20 cellular contexts compared by ENCODE assay signal in the genomic region with DNA sequence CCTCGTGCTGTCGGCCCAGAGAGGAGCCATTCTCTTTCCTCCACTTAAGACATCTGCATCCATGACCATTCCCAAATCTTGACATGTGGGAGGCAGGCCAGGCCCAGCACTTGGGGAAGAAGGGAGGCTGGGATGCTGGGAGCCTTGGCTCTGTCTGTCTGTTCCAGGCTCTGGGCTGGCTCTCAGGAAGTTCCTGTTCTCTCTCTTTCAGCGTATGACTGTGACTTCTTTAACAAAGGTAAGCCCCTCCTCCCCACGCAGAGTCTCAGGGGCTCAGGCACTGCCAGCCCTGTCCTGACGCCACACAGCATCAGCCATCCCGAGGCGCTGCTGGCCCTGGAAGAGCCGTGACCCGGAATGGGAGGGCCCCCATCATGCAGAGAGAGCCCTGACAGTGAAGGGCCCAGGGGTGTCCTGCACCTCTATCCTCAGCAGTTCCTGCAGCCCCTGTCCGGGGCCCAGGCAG. TPM values are rescaled to one million over a fixed set of nuclear protein-coding genes. Genes with fewer than 3 reads are reported as not detected.
DNase-seq lines count a peak whose midpoint lies in the region; ATAC-seq and TF ChIP-seq lines count a peak whose summit lies in the region.
"Had no signal": no experiment of that assay in that cellular context is flagged by ENCODE, and none has a peak within 500 bp of the region (broad histone marks: within the 10 kb centered on the region; RNA-seq: fewer than 3 reads in every experiment).

No MANE protein-coding gene starts in this region.

- H3K27me3 ChIP-seq in Panc1 (ENCODE audit: control insufficient read depth, insufficient read depth, low read length): no peaks in the 10 kb centered on the region
- peaks cover 4% of the 10 kb centered on the region for H3K27me3 ChIP-seq in hepatocyte
- H3K27me3 ChIP-seq in Caco-2 (replicated peaks; ENCODE audit: control insufficient read depth, insufficient read depth, low read length): no peaks in the 10 kb centered on the region

- no peaks in the 10 kb centered on the region for H4K20me1 ChIP-seq in hepatocyte (ENCODE audit: insufficient read depth, poor library complexity, severe bottlenecking)

- H3K9me3 Mint-ChIP-seq in activated CD4-positive, alpha-beta memory T cell treated with anti-CD3 and anti-CD28 coated beads for 36 hours: no peaks in the 10 kb centered on the region
- H3K9me3 Mint-ChIP-seq in activated CD4-positive, alpha-beta memory T cell treated with anti-CD3 and anti-CD28 coated beads, Interleukin-2, amount 10 ng/mL, durations not matched to agents 7 days and 5 days: no peaks in the 10 kb centered on the region
- H3K9me3 Mint-ChIP-seq in Caco-2 (ENCODE audit: unreplicated experiment): no peaks in the 10 kb centered on the region
- H3K9me3 Mint-ChIP-seq: activated T-helper 17 cell treated with anti-CD3 and anti-CD28 coated beads, Interleukin-2, amount 50 U/mL, for 72 hours; CD8-positive, alpha-beta T cell; HFFc6 had no signal

- no peak overlapping the region for H3K4me3 Mint-ChIP-seq in activated CD4-positive, alpha-beta memory T cell treated with anti-CD3 and anti-CD28 coated beads for 36 hours
- H3K4me3 Mint-ChIP-seq in activated CD4-positive, alpha-beta memory T cell treated with anti-CD3 and anti-CD28 coated beads, Interleukin-2, amount 10 ng/mL, durations not matched to agents 7 days and 5 days: no peak overlapping the region
- no peak overlapping the region for H3K4me3 Mint-ChIP-seq in Caco-2 (ENCODE audit: unreplicated experiment)
- H3K4me3 Mint-ChIP-seq: activated naive CD8-positive, alpha-beta T cell; activated T-helper 17 cell treated with anti-CD3 and anti-CD28 coated beads, Interleukin-2, amount 50 U/mL, for 72 hours; CD8-positive, alpha-beta T cell; HFFc6 had no signal

- POLR2A ChIA-PET in activated CD4-positive, alpha-beta memory T cell treated with anti-CD3 and anti-CD28 coated beads for 36 hours (lab: Charles Lee): no interaction called here
- POLR2A ChIA-PET in activated CD4-positive, alpha-beta memory T cell treated with anti-CD3 and anti-CD28 coated beads, Interleukin-2, amount 10 ng/mL, durations not matched to agents 7 days and 5 days (lab: Charles Lee): no interaction called here
- POLR2A ChIA-PET in Panc1 (lab: Charles Lee) (no interaction called here), Caco-2 (lab: Charles Lee) (interaction anchor here (1.2 kb wide), 1 partner anchor 58 kb away, joined by 4 read pairs; no protein-coding TSS in a partner anchor)

- no peaks in the 10 kb centered on the region for H3K79me2 ChIP-seq in hepatocyte

- no peak overlapping the region for H3K4me2 ChIP-seq in hepatocyte

- intact Hi-C loops in activated CD4-positive, alpha-beta memory T cell treated with anti-CD3 and anti-CD28 coated beads for 36 hours (cut with micrococcal nuclease): loop anchor here (1.0 kb wide), 2 partner anchors 132 to 380 kb away; no protein-coding TSS in a partner anchor
- intact Hi-C loops in Panc1 (cut with micrococcal nuclease; ENCODE audit: unreplicated experiment) (loop anchor here (2.0 to 5.0 kb wide), 2 partner anchors 131 to 378 kb away; no protein-coding TSS in a partner anchor), Caco-2 (cut with micrococcal nuclease; ENCODE audit: unreplicated experiment) (loop anchor here (1.0 kb wide), 2 partner anchors 131 to 379 kb away; no protein-coding TSS in a partner anchor)

- H3K9me3 ChIP-seq in Panc1 (ENCODE audit: control insufficient read depth, insufficient read depth, low read depth, low read length): no peaks in the 10 kb centered on the region
- H3K9me3 ChIP-seq in hepatocyte (ENCODE audit: low read depth): no peaks in the 10 kb centered on the region
- no peaks in the 10 kb centered on the region for H3K9me3 ChIP-seq in Caco-2

- H3K27ac Mint-ChIP-seq in activated CD4-positive, alpha-beta memory T cell treated with anti-CD3 and anti-CD28 coated beads for 36 hours: no peak overlapping the region
- no peak overlapping the region for H3K27ac Mint-ChIP-seq in activated CD4-positive, alpha-beta memory T cell treated with anti-CD3 and anti-CD28 coated beads, Interleukin-2, amount 10 ng/mL, durations not matched to agents 7 days and 5 days
- H3K27ac Mint-ChIP-seq in Caco-2 (ENCODE audit: unreplicated experiment): no peak overlapping the region
- H3K27ac Mint-ChIP-seq: activated naive CD8-positive, alpha-beta T cell; activated T-helper 17 cell treated with anti-CD3 and anti-CD28 coated beads, Interleukin-2, amount 50 U/mL, for 72 hours; CD8-positive, alpha-beta T cell; HFFc6 had no signal

- BruUV-seq in Panc1 (replicated peaks; lab: Mats Ljungman, UMichigan): no TSS peak
- BruUV-seq in Caco-2 (replicated peaks; lab: Mats Ljungman, UMichigan): no TSS peak

- H3K36me3 ChIP-seq in Panc1 (ENCODE audit: control insufficient read depth, insufficient read depth, low read length) (no peaks in the 10 kb centered on the region), hepatocyte (replicated peaks; ENCODE audit: insufficient read depth, low read depth) (no peaks in the 10 kb centered on the region), Caco-2 (ENCODE audit: control insufficient read depth, insufficient read depth, low read length) (no peaks in the 10 kb centered on the region)
- H3K36me3 ChIP-seq: cardiac muscle cell, tibial artery had no signal

- H2AFZ ChIP-seq in hepatocyte: no peak overlapping the region

- 78% methylated on average over 10 of the region's 10 CpGs for WGBS in hepatocyte (ENCODE audit: low lambda C conversion rate, missing lambda C conversion rate)

- H3K36me3 Mint-ChIP-seq in activated CD4-positive, alpha-beta memory T cell treated with anti-CD3 and anti-CD28 coated beads for 36 hours: no peaks in the 10 kb centered on the region
- no peaks in the 10 kb centered on the region for H3K36me3 Mint-ChIP-seq in activated CD4-positive, alpha-beta memory T cell treated with anti-CD3 and anti-CD28 coated beads, Interleukin-2, amount 10 ng/mL, durations not matched to agents 7 days and 5 days (ENCODE audit: low read depth)
- H3K36me3 Mint-ChIP-seq in Caco-2 (ENCODE audit: insufficient read depth, unreplicated experiment): no peaks in the 10 kb centered on the region
- H3K36me3 Mint-ChIP-seq: activated naive CD8-positive, alpha-beta T cell; CD8-positive, alpha-beta T cell had no signal

- H3K4me1 Mint-ChIP-seq in activated CD4-positive, alpha-beta memory T cell treated with anti-CD3 and anti-CD28 coated beads for 36 hours (ENCODE audit: low read depth): peaks cover 10% of the 10 kb centered on the region
- H3K4me1 Mint-ChIP-seq in activated CD4-positive, alpha-beta memory T cell treated with anti-CD3 and anti-CD28 coated beads, Interleukin-2, amount 10 ng/mL, durations not matched to agents 7 days and 5 days: no peaks in the 10 kb centered on the region
- no peaks in the 10 kb centered on the region for H3K4me1 Mint-ChIP-seq in Caco-2 (ENCODE audit: low read depth, unreplicated experiment)

- H3K27me3 Mint-ChIP-seq in activated CD4-positive, alpha-beta memory T cell treated with anti-CD3 and anti-CD28 coated beads for 36 hours: no peaks in the 10 kb centered on the region
- no peaks in the 10 kb centered on the region for H3K27me3 Mint-ChIP-seq in activated CD4-positive, alpha-beta memory T cell treated with anti-CD3 and anti-CD28 coated beads, Interleukin-2, amount 10 ng/mL, durations not matched to agents 7 days and 5 days
- H3K27me3 Mint-ChIP-seq in Caco-2 (ENCODE audit: insufficient read depth, unreplicated experiment): peaks cover 7% of the 10 kb centered on the region

- no peak overlapping the region for H3K4me3 ChIP-seq in Panc1 (ENCODE audit: low read depth in 2 of 2, low read length in 2 of 2)
- H3K4me3 ChIP-seq in hepatocyte: no peak overlapping the region
- no peak overlapping the region for H3K4me3 ChIP-seq in Caco-2 (ENCODE audit: low read depth, low read length)
- H3K4me3 ChIP-seq: cardiac muscle cell, tibial artery had no signal

- CTCF ChIA-PET in activated CD4-positive, alpha-beta memory T cell treated with anti-CD3 and anti-CD28 coated beads for 36 hours (lab: Charles Lee): interaction anchor here (0.7 to 3.5 kb wide), 20 partner anchors 9 to 401 kb away, joined by 3 to 23 read pairs (median 4); a partner anchor contains a TSS
- CTCF ChIA-PET in activated CD4-positive, alpha-beta memory T cell treated with anti-CD3 and anti-CD28 coated beads, Interleukin-2, amount 10 ng/mL, durations not matched to agents 7 days and 5 days (lab: Charles Lee): interaction anchor here (1.0 to 2.0 kb wide), 9 partner anchors 11 to 771 kb away, joined by 3 to 12 read pairs (median 4); no protein-coding TSS in a partner anchor
- CTCF ChIA-PET in Panc1 (lab: Charles Lee): interaction anchor here (0.6 to 3.6 kb wide), 8 partner anchors 31 to 379 kb away, joined by 3 to 31 read pairs (median 3); no protein-coding TSS in a partner anchor
- CTCF ChIA-PET in Caco-2 (lab: Charles Lee): interaction anchor here (1.0 to 2.0 kb wide), 10 partner anchors 13 to 379 kb away, joined by 3 to 41 read pairs (median 4); a partner anchor contains a TSS

- in situ Hi-C loops in Panc1 (cut with HindIII; ENCODE audit: low pct_unique_long_range_greater_than_20kb, low sequenced_read_pairs): no loop called here

- TF ChIP-seq CTCF in Panc1 (IDR thresholded peaks at IDR 0.05) (no peak), hepatocyte (IDR thresholded peaks at IDR 0.05; ENCODE audit: poor library complexity) (no peak), Caco-2 (IDR thresholded peaks at IDR 0.05; ENCODE audit: insufficient read depth in 1 of 2, low read depth in 1 of 2, low read length in 1 of 2, severe bottlenecking in 1 of 2, unreplicated experiment in 1 of 2) (no peak)

- H3K27ac ChIP-seq in Panc1 (ENCODE audit: low read length) (no peak overlapping the region), hepatocyte (no peak overlapping the region)
- H3K27ac ChIP-seq: cardiac muscle cell, tibial artery had no signal

- DNase-seq in activated CD4-positive, alpha-beta memory T cell treated with anti-CD3 and anti-CD28 coated beads for 36 hours: peak; percentile 5
- DNase-seq in activated CD4-positive, alpha-beta memory T cell treated with anti-CD3 and anti-CD28 coated beads, Interleukin-2, amount 10 ng/mL, durations not matched to agents 7 days and 5 days: no peak
- DNase-seq in Panc1 (ENCODE audit: low read depth, low spot score): no peak
- DNase-seq in hepatocyte (ENCODE audit: low spot score): peak; percentile 3
- peak; percentile 14 for DNase-seq in stimulated activated CD8-positive, alpha-beta memory T cell treated with anti-CD3 and anti-CD28 coated beads, Interleukin-4, amount 100 ng/mL, for 48 hours
- DNase-seq in Caco-2: no peak
- DNase-seq in NCI-H524 treated with DMSO at 0.1 percent for 48 hours (lab: John Stamatoyannopoulos, UW): no peak

- peak; percentile 43; the same call in 1 of the 2 replicates for ATAC-seq in Panc1
- ATAC-seq in HG02763 (IDR thresholded peaks at IDR 0.05; ENCODE audit: unreplicated experiment): no peak

- H3K4me1 ChIP-seq in Panc1 (ENCODE audit: control insufficient read depth, insufficient read depth, low read length) (no peaks in the 10 kb centered on the region), hepatocyte (ENCODE audit: insufficient read depth) (no peaks in the 10 kb centered on the region), Caco-2 (no peaks in the 10 kb centered on the region)
- H3K4me1 ChIP-seq: tibial artery had no signal

- no peaks in the 10 kb centered on the region for H3K9me2 ChIP-seq in hepatocyte (replicated peaks; ENCODE audit: insufficient read depth)

RNA-seq across cellular contexts. Expression of a gene that starts 52.4 kb away (rescaled TPM):
- total RNA-seq in activated CD4-positive, alpha-beta memory T cell treated with anti-CD3 and anti-CD28 coated beads for 36 hours: not detected
- total RNA-seq in activated CD4-positive, alpha-beta memory T cell treated with anti-CD3 and anti-CD28 coated beads, Interleukin-2, amount 10 ng/mL, durations not matched to agents 7 days and 5 days: not detected
- total RNA-seq in Panc1 (2021; ENCODE audit: unreplicated experiment) (not detected), hepatocyte (0.16 and 0.27 TPM in 2 replicates), Caco-2 (2022) (0.95 and 2.5 TPM in 2 replicates)
- not detected for polyA plus RNA-seq in Panc1 (2012; ENCODE audit: insufficient read length)
- 0.06 and 2.0 TPM in 2 replicates for polyA plus RNA-seq in hepatocyte
- total RNA-seq: A172; activated T-helper 17 cell treated with anti-CD3 and anti-CD28 coated beads, Interleukin-2, amount 50 U/mL, for 72 hours; aorta; CD8-positive, alpha-beta T cell; dermis blood vessel endothelial cell; endothelial cell of umbilical vein; HFFc6; occipital lobe; renal cortical epithelial cell had no signal
- polyA plus RNA-seq: aorta, cardiac muscle cell, endothelial cell of umbilical vein had no signal

RNA-seq across cellular contexts. Expression of a gene that starts 55.3 kb away (rescaled TPM):
- not detected for total RNA-seq in activated CD4-positive, alpha-beta memory T cell treated with anti-CD3 and anti-CD28 coated beads for 36 hours
- not detected for total RNA-seq in activated CD4-positive, alpha-beta memory T cell treated with anti-CD3 and anti-CD28 coated beads, Interleukin-2, amount 10 ng/mL, durations not matched to agents 7 days and 5 days
- total RNA-seq in Panc1 (2021; ENCODE audit: unreplicated experiment) (not detected), hepatocyte (58.8 and 60.6 TPM in 2 replicates), Caco-2 (2022) (101 and 113 TPM in 2 replicates)
- not detected for polyA plus RNA-seq in Panc1 (2012; ENCODE audit: insufficient read length)
- polyA plus RNA-seq in hepatocyte: 54.0 and 54.3 TPM in 2 replicates
- total RNA-seq: A172; activated T-helper 17 cell treated with anti-CD3 and anti-CD28 coated beads, Interleukin-2, amount 50 U/mL, for 72 hours; aorta; CD8-positive, alpha-beta T cell; dermis blood vessel endothelial cell; endothelial cell of umbilical vein; HFFc6 had no signal
- polyA plus RNA-seq: cardiac muscle cell, endothelial cell of umbilical vein had no signal

Comparison
In these comparisons a context has a peak if more than half of its experiments do, and no peak if none do; other contexts are left out.
1. DNase-seq: peak in activated CD4-positive, alpha-beta memory T cell treated with anti-CD3 and anti-CD28 coated beads for 36 hours (single experiment), hepatocyte (single experiment) and stimulated activated CD8-positive, alpha-beta memory T cell treated with anti-CD3 and anti-CD28 coated beads, Interleukin-4, amount 100 ng/mL, for 48 hours (single experiment); none in activated CD4-positive, alpha-beta memory T cell treated with anti-CD3 and anti-CD28 coated beads, Interleukin-2, amount 10 ng/mL, durations not matched to agents 7 days and 5 days (single experiment), Panc1 (single experiment), Caco-2 (0 of 2) and NCI-H524 treated with DMSO at 0.1 percent for 48 hours (single experiment).
2. RNA of a gene that starts 55.3 kb away (total RNA-seq): 101 to 113 TPM in Caco-2 and 58.8 to 60.6 TPM in hepatocyte; not detected in Panc1 (single experiment), not detected in activated CD4-positive, alpha-beta memory T cell treated with anti-CD3 and anti-CD28 coated beads for 36 hours and not detected in activated CD4-positive, alpha-beta memory T cell treated with anti-CD3 and anti-CD28 coated beads, Interleukin-2, amount 10 ng/mL, durations not matched to agents 7 days and 5 days; every median in the first group is over 10 times any median in the second.